ENCODE assay signal across 29 cellular contexts in genomic region chr1:226372885-226373284, GRCh38. TPM values are rescaled to one million over a fixed set of nuclear protein-coding genes. Genes with fewer than 3 reads are reported as not detected.
A peak's percentile ranks its signal among the peaks of the same experiment; 100 is the strongest.
DNase-seq lines count a peak whose midpoint lies in the region; ATAC-seq and TF ChIP-seq lines count a peak whose summit lies in the region.
"Had no signal": no experiment of that assay in that cellular context is flagged by ENCODE, and none has a peak within 500 bp of the region (broad histone marks: within the 10 kb centered on the region; RNA-seq: fewer than 3 reads in every experiment).

No MANE protein-coding gene starts in this region.

- H3K9me3 Mint-ChIP-seq in GM23338 (no peaks in the 10 kb centered on the region), nephron progenitor cell (no peaks in the 10 kb centered on the region), neural progenitor cell (no peaks in the 10 kb centered on the region)
- H3K9me3 Mint-ChIP-seq: activated CD4-positive, alpha-beta T cell treated with anti-CD3 and anti-CD28 coated beads, Interleukin-2, amount 10 ng/mL, durations not matched to agents 7 days and 5 days; naive thymus-derived CD4-positive, alpha-beta T cell; type B pancreatic cell had no signal

- TF ChIP-seq CTCF in GM23338 (conservative IDR thresholded peaks at IDR 0.05; ENCODE audit: low read depth in 2 of 2), result no peak
- TF ChIP-seq CTCF in heart left ventricle (IDR thresholded peaks at IDR 0.05), result no peak
- no peak for TF ChIP-seq CTCF in nephron progenitor cell (IDR thresholded peaks at IDR 0.05)
- TF ChIP-seq CTCF in neural progenitor cell (IDR thresholded peaks at IDR 0.05), result no peak

- H3K27me3 ChIP-seq in GM23338 (ENCODE audit: insufficient read depth) (no peaks in the 10 kb centered on the region), heart left ventricle (no peaks in the 10 kb centered on the region), neural progenitor cell (no peaks in the 10 kb centered on the region)
- H3K27me3 ChIP-seq: foreskin keratinocyte, spleen had no signal

- intact Hi-C loops in heart left ventricle (cut with DNase I), result no loop called here

- DNase-seq in Ammon's horn (ENCODE audit: low spot score), result peak; percentile 32
- no peak for DNase-seq in GM23338 (ENCODE audit: low spot score)
- peak in 4 of 5 donors; percentile 53 to 76 (median 62) for DNase-seq in heart left ventricle
- no peak for DNase-seq in nephron progenitor cell
- no peak for DNase-seq in central memory CD4-positive, alpha-beta T cell
- no peak for DNase-seq in neural progenitor cell (ENCODE audit: low spot score)
- DNase-seq in NCI-H1694 treated with DMSO at 0.1 percent for 48 hours (lab: John Stamatoyannopoulos, UW), result no peak
- DNase-seq: ACHN; activated CD4-positive, alpha-beta T cell treated with anti-CD3 and anti-CD28 coated beads, Interleukin-2, amount 10 ng/mL, durations not matched to agents 7 days and 5 days; activated CD8-positive, alpha-beta memory T cell treated with anti-CD3 and anti-CD28 coated beads, Interleukin-2, amount 10 ng/mL, durations not matched to agents 7 days and 5 days; activated naive CD4-positive, alpha-beta T cell treated with anti-CD3 and anti-CD28 coated beads, Interleukin-2, amount 50 U/mL, for 16 hours; C1 segment of cervical spinal cord; Caco-2; foreskin keratinocyte; GDM1; hippocampal formation; naive thymus-derived CD4-positive, alpha-beta T cell; NCI-H2029 treated with DMSO at 0.1 percent for 48 hours; NCI-H226; NCI-H748 treated with DMSO at 0.1 percent for 48 hours; occipital lobe; SK-N-SH; spleen; substantia nigra had no signal

- H3K4me1 Mint-ChIP-seq in GM23338 (no peaks in the 10 kb centered on the region), nephron progenitor cell (no peaks in the 10 kb centered on the region), neural progenitor cell (no peaks in the 10 kb centered on the region)
- H3K4me1 Mint-ChIP-seq: activated CD4-positive, alpha-beta T cell treated with anti-CD3 and anti-CD28 coated beads, Interleukin-2, amount 10 ng/mL, durations not matched to agents 7 days and 5 days; activated CD8-positive, alpha-beta memory T cell treated with anti-CD3 and anti-CD28 coated beads, Interleukin-2, amount 10 ng/mL, durations not matched to agents 7 days and 5 days; naive thymus-derived CD4-positive, alpha-beta T cell had no signal

- no peak for TF ChIP-seq POLR2A in heart left ventricle (IDR thresholded peaks at IDR 0.05)

- H2AFZ ChIP-seq in GM23338 (no peak overlapping the region), neural progenitor cell (replicated peaks) (no peak overlapping the region)

- H3K36me3 ChIP-seq in GM23338 (ENCODE audit: insufficient read depth) (peaks cover 68% of the 10 kb centered on the region), heart left ventricle (peaks cover 0 to 100% (median 90%) of the 10 kb centered on the region in 9 donors), neural progenitor cell (peaks cover 9% of the 10 kb centered on the region)

- WGBS in heart left ventricle, 4 donors, result 56 to 68% (median 62%) methylated on average over 9 of the region's 9 CpGs

- H3K4me3 Mint-ChIP-seq in GM23338 (no peak overlapping the region), nephron progenitor cell (no peak overlapping the region), neural progenitor cell (no peak overlapping the region)
- H3K4me3 Mint-ChIP-seq: activated CD4-positive, alpha-beta T cell treated with anti-CD3 and anti-CD28 coated beads, Interleukin-2, amount 10 ng/mL, durations not matched to agents 7 days and 5 days; activated CD8-positive, alpha-beta memory T cell treated with anti-CD3 and anti-CD28 coated beads, Interleukin-2, amount 10 ng/mL, durations not matched to agents 7 days and 5 days; naive thymus-derived CD4-positive, alpha-beta T cell; type B pancreatic cell had no signal

- H3K4me3 ChIP-seq in GM23338, result no peak overlapping the region
- H3K4me3 ChIP-seq in heart left ventricle, result no peak overlapping the region
- H3K4me3 ChIP-seq in neural progenitor cell, result no peak overlapping the region
- H3K4me3 ChIP-seq: coronary artery, spleen had no signal

- H4K20me1 ChIP-seq in GM23338 (replicated peaks; ENCODE audit: insufficient read depth), result peaks cover 42% of the 10 kb centered on the region
- peaks cover 9% of the 10 kb centered on the region for H4K20me1 ChIP-seq in neural progenitor cell (ENCODE audit: low read depth)

- ATAC-seq in GM23338 (no peak), heart left ventricle (peak; percentile 88 to 94 (median 90)), HG03159 (IDR thresholded peaks at IDR 0.05; ENCODE audit: unreplicated experiment) (no peak)
- ATAC-seq: activated CD8-positive, alpha-beta memory T cell treated with anti-CD3 and anti-CD28 coated beads, Interleukin-2, amount 10 ng/mL, durations not matched to agents 7 days and 5 days; esophagus mucosa; foreskin keratinocyte; naive thymus-derived CD4-positive, alpha-beta T cell had no signal

- no peak overlapping the region for H3K4me2 ChIP-seq in GM23338
- no peak overlapping the region for H3K4me2 ChIP-seq in neural progenitor cell

- H3K9ac ChIP-seq in neural progenitor cell, result no peak overlapping the region
- H3K9ac ChIP-seq: SK-N-SH had no signal

- H3K9me2 ChIP-seq in GM23338 (ENCODE audit: insufficient read depth), result no peaks in the 10 kb centered on the region
- H3K9me2 ChIP-seq: SK-N-SH had no signal

- H3K9me3 ChIP-seq in heart left ventricle (no peaks in the 10 kb centered on the region), neural progenitor cell (ENCODE audit: low read depth) (no peaks in the 10 kb centered on the region)
- H3K9me3 ChIP-seq: Caco-2, SK-N-SH, spleen had no signal

- 0 out of 2 replicates have a peak, but pooled peaks cover 3% of the 10 kb centered on the region for H3F3A ChIP-seq in GM23338 (replicated peaks; ENCODE audit: low read depth)
- no peaks in the 10 kb centered on the region for H3F3A ChIP-seq in neural progenitor cell (ENCODE audit: low read depth)

- no peak overlapping the region for H3K27ac ChIP-seq in GM23338 (ENCODE audit: low read depth)
- peak overlapping the region in 10 of 12 donors; percentile 4 to 79 (median 57) for H3K27ac ChIP-seq in heart left ventricle
- no peak overlapping the region for H3K27ac ChIP-seq in neural progenitor cell
- H3K27ac ChIP-seq: coronary artery, foreskin keratinocyte, RWPE1 had no signal

- H3K4me1 ChIP-seq in GM23338 (ENCODE audit: insufficient read depth), result no peaks in the 10 kb centered on the region
- H3K4me1 ChIP-seq in heart left ventricle, result peaks cover 0 to 55% (median 7%) of the 10 kb centered on the region in 12 donors
- no peaks in the 10 kb centered on the region for H3K4me1 ChIP-seq in neural progenitor cell
- H3K4me1 ChIP-seq: Caco-2, foreskin keratinocyte had no signal

- H3K36me3 Mint-ChIP-seq in GM23338 (ENCODE audit: low read depth) (peaks cover 99% of the 10 kb centered on the region), nephron progenitor cell (ENCODE audit: low read depth) (peaks cover 86% of the 10 kb centered on the region), neural progenitor cell (peaks cover 44% of the 10 kb centered on the region)

- H3K27ac Mint-ChIP-seq in GM23338 (peak overlapping the region; percentile 58), nephron progenitor cell (peak overlapping the region; percentile 92), neural progenitor cell (no peak overlapping the region)
- H3K27ac Mint-ChIP-seq: activated CD4-positive, alpha-beta T cell treated with anti-CD3 and anti-CD28 coated beads, Interleukin-2, amount 10 ng/mL, durations not matched to agents 7 days and 5 days; activated CD8-positive, alpha-beta memory T cell treated with anti-CD3 and anti-CD28 coated beads, Interleukin-2, amount 10 ng/mL, durations not matched to agents 7 days and 5 days; type B pancreatic cell had no signal

- H3K27me3 Mint-ChIP-seq in GM23338 (ENCODE audit: insufficient read depth, low read depth, poor library complexity), result peaks cover 4% of the 10 kb centered on the region
- peaks cover 2% of the 10 kb centered on the region for H3K27me3 Mint-ChIP-seq in nephron progenitor cell (ENCODE audit: low read depth, poor library complexity)
- H3K27me3 Mint-ChIP-seq in neural progenitor cell (ENCODE audit: insufficient read depth, low read depth), result peaks cover 3% of the 10 kb centered on the region
- H3K27me3 Mint-ChIP-seq: activated CD4-positive, alpha-beta T cell treated with anti-CD3 and anti-CD28 coated beads, Interleukin-2, amount 10 ng/mL, durations not matched to agents 7 days and 5 days; activated CD8-positive, alpha-beta memory T cell treated with anti-CD3 and anti-CD28 coated beads, Interleukin-2, amount 10 ng/mL, durations not matched to agents 7 days and 5 days; naive thymus-derived CD4-positive, alpha-beta T cell; type B pancreatic cell had no signal

- peaks cover 39% of the 10 kb centered on the region for H3K79me2 ChIP-seq in GM23338 (replicated peaks; ENCODE audit: insufficient read depth)
- no peaks in the 10 kb centered on the region for H3K79me2 ChIP-seq in neural progenitor cell (ENCODE audit: low read depth)

TF ChIP-seq in GM23338, 12 proteins besides CTCF, POLR2A, EP300 and RAD21:
- TF ChIP-seq ZNF114 (CRISPR knock-in tag; IDR thresholded peaks at IDR 0.05) (no peak), JUNB (IDR thresholded peaks at IDR 0.05; ENCODE audit: unreplicated experiment) (no peak)
TF ChIP-seq in GM23338: peak in this region for 0.

RNA-seq across cellular contexts. Expression of gene PARP1, which starts 35.0 kb away (rescaled TPM):
- 603 and 877 TPM in 2 replicates for total RNA-seq in GM23338 (2014; rRNA removed; shearing (Covaris generic))
- polyA plus RNA-seq in GM23338 (2016; fragmentation: Nextera tagmentation; extraction: Ambion mirVana) (1,061 and 1,082 TPM in 2 replicates), heart left ventricle (100 to 1,000 TPM in 1 of 2 donors, 10 to 100 TPM in 1; 50.4 to 140 TPM)
- total RNA-seq in heart left ventricle (100 to 1,000 TPM in 8 of 9 donors, 10 to 100 TPM in 1; 98.8 to 168 (median 111) TPM), neural progenitor cell (ENCODE audit: low replicate concordance) (237 and 345 TPM in 2 replicates)

Comparison
In these comparisons a context has a peak if more than half of its experiments do, and no peak if none do; other contexts are left out.
1. DNase-seq: peak in Ammon's horn (single experiment) and heart left ventricle (4 of 5); none in GM23338 (single experiment), nephron progenitor cell (single experiment), central memory CD4-positive, alpha-beta T cell (single experiment), neural progenitor cell (single experiment) and NCI-H1694 treated with DMSO at 0.1 percent for 48 hours (single experiment).
2. ATAC-seq: peak in heart left ventricle (4 of 4); none in GM23338 (single experiment) and HG03159 (single experiment).
3. H3K27ac ChIP-seq: peak in heart left ventricle (10 of 12); none in GM23338 (single experiment) and neural progenitor cell (single experiment).